Comparison of ENCODE assay signal across 8 cellular contexts in the genomic region with DNA sequence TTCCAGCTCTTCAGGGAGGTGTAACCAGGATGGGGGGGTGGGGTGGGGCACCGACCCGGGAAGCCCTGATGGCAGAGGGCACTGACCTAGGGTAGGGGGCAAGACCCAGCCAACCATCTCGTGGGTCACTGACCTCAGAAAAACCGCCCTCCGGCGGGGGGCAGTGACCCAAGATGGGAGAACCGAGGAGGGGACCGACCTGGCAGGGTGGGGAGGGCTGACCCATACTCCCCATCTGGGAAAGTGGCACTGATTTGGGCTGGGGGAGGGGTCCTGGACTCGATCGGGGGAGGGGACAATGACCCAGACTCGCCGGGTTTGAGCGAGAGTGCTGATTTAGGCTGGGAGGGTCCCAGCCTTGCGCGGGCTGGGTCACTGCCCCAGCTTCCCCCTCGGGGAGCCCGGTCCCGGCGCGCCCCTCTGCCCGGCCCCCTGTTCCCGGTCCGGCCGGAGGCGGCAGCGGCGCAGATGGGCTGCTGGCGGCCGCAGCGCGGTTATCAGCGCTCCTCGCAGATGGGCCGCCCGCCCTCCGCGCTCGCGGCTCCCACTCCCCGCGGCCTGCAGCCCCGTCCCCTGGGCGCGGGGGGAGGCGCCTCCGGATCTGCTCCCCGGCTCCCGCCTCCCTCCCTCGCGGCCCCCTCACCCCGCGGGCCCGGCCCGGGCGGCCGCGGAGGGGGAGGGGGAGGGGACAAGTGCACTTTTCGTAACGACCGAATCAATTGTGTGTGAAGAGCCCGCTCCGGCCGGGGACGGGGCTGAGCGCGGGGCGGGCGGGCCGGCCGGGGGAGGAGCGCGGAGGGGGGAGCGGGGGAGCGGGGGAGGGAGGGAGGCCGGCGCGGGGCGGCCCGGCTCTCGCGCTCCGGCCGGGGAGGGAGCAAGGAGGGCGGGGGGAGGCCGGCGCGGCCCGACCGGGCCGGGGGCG. TPM values are rescaled to one million over a fixed set of nuclear protein-coding genes. Genes with fewer than 3 reads are reported as not detected.
A peak's percentile ranks its signal among the peaks of the same experiment; 100 is the strongest.
DNase-seq lines count a peak whose midpoint lies in the region; ATAC-seq, FAIRE-seq and TF ChIP-seq lines count a peak whose summit lies in the region.

No MANE protein-coding gene starts in this region.

- no peaks in the 10 kb centered on the region for H3K79me1 ChIP-seq in neuronal stem cell (ENCODE audit: low read depth, low read length)

- no peak for DNase-seq in AG04449 (ENCODE audit: low read depth, low spot score)
- peak; percentile 36 for DNase-seq in H54 (ENCODE audit: insufficient read length, low spot score)
- peak; percentile 40 for DNase-seq in activated CD4-positive, alpha-beta memory T cell treated with anti-CD3 and anti-CD28 coated beads for 36 hours
- no peak for DNase-seq in esophagus squamous epithelium (lab: John Stamatoyannopoulos, UW)
- peak; percentile 67 for DNase-seq in neuronal stem cell (ENCODE audit: low spot score)
- DNase-seq in NCI-H2107 (lab: John Stamatoyannopoulos, UW), result no peak

- peak overlapping the region; percentile 39 for H3K4ac ChIP-seq in neuronal stem cell (ENCODE audit: low read length)

- ATAC-seq in HG03095 (IDR thresholded peaks at IDR 0.05; ENCODE audit: unreplicated experiment), result no peak
- no peak for ATAC-seq in GM21447 (IDR thresholded peaks at IDR 0.05; ENCODE audit: unreplicated experiment)

- H3K27ac Mint-ChIP-seq in activated CD4-positive, alpha-beta memory T cell treated with anti-CD3 and anti-CD28 coated beads for 36 hours, result no peak overlapping the region

- peak overlapping the region; percentile 61 for H2BK120ac ChIP-seq in neuronal stem cell (ENCODE audit: low read depth, low read length)

- POLR2A ChIA-PET in AG04449 (lab: Yijun Ruan, JAX), result no interaction called here
- POLR2A ChIA-PET in activated CD4-positive, alpha-beta memory T cell treated with anti-CD3 and anti-CD28 coated beads for 36 hours (lab: Charles Lee), result interaction anchor here (1.5 to 1.6 kb wide), 2 partner anchors 10 to 44 kb away, joined by 3 to 4 read pairs; no protein-coding TSS in a partner anchor

- H3K4me2 ChIP-seq in neuronal stem cell (ENCODE audit: insufficient read depth, low read length, poor library complexity, severe bottlenecking), result peak overlapping the region; percentile 95

- peak overlapping the region; percentile 65 for H3K9ac ChIP-seq in neuronal stem cell (ENCODE audit: low read depth, low read length, poor library complexity)

- H3K36me3 ChIP-seq in esophagus squamous epithelium (no peaks in the 10 kb centered on the region), neuronal stem cell (replicated peaks in 1 of 2; ENCODE audit: control insufficient read depth in 2 of 2, insufficient read depth in 2 of 2, low read length in 2 of 2) (no peaks in the 10 kb centered on the region)

- WGBS in esophagus squamous epithelium, 2 donors, result 13 to 52% methylated on average over 5 to 9 of the region's 91 CpGs
- no CpG with 5 or more reads among the region's 91 CpGs for WGBS in neuronal stem cell (ENCODE audit: extremely low coverage in 2 of 2, insufficient read length in 2 of 2, insufficient replicate concordance in 1 of 2), 2 donors

- H3K4me1 ChIP-seq in esophagus squamous epithelium (peaks cover 0 to 45% (median 30%) of the 10 kb centered on the region in 3 donors), neuronal stem cell (ENCODE audit: control insufficient read depth in 2 of 2, insufficient read depth in 1 of 2, low read depth in 1 of 2, low read length in 2 of 2) (peaks cover 23 to 26% of the 10 kb centered on the region in 2 donors)

- peak overlapping the region; percentile 34 for H4K91ac ChIP-seq in neuronal stem cell (ENCODE audit: low read depth, low read length, poor library complexity)

- TF ChIP-seq CTCF in AG04449 (IDR thresholded peaks at IDR 0.05; ENCODE audit: insufficient read depth, low read length, missing control alignments) (no peak), esophagus squamous epithelium (IDR thresholded peaks at IDR 0.05) (no peak)

- H3K4me1 Mint-ChIP-seq in activated CD4-positive, alpha-beta memory T cell treated with anti-CD3 and anti-CD28 coated beads for 36 hours (ENCODE audit: low read depth), result peaks cover 47% of the 10 kb centered on the region

- peak overlapping the region; percentile 62 for H3K23ac ChIP-seq in neuronal stem cell (ENCODE audit: low read depth, low read length, poor library complexity)

- no peak overlapping the region for H4K8ac ChIP-seq in neuronal stem cell (ENCODE audit: low read depth, low read length)

- peaks cover 3% of the 10 kb centered on the region for H3K27me3 Mint-ChIP-seq in activated CD4-positive, alpha-beta memory T cell treated with anti-CD3 and anti-CD28 coated beads for 36 hours

- no peak overlapping the region for H3K14ac ChIP-seq in neuronal stem cell (ENCODE audit: low read length)

- H3K9me3 ChIP-seq in esophagus squamous epithelium (no peaks in the 10 kb centered on the region), neuronal stem cell (replicated peaks in 1 of 2; ENCODE audit: control insufficient read depth in 2 of 2, insufficient read depth in 1 of 2, low read depth in 1 of 2, low read length in 2 of 2) (no peaks in the 10 kb centered on the region)

- H3K18ac ChIP-seq in neuronal stem cell (ENCODE audit: low read length), result peak overlapping the region; percentile 96

- peak overlapping the region; percentile 80 for H2BK12ac ChIP-seq in neuronal stem cell (ENCODE audit: low read length)

- no peak for FAIRE-seq in H54 (lab: Jason Lieb, UNC)

- peak overlapping the region; percentile 42 for H3K4me3 ChIP-seq in AG04449 (ENCODE audit: low read depth, low read length)
- peak overlapping the region; percentile 38 to 79 (median 54) for H3K4me3 ChIP-seq in esophagus squamous epithelium
- H3K4me3 ChIP-seq in neuronal stem cell (ENCODE audit: low read length in 2 of 2), result peak overlapping the region; percentile 68 to 77

- H3K27me3 ChIP-seq in esophagus squamous epithelium (peaks cover 0 to 72% (median 0%) of the 10 kb centered on the region in 4 donors), neuronal stem cell (ENCODE audit: control insufficient read depth in 3 of 3, insufficient read depth in 3 of 3, low read depth in 1 of 3, low read length in 3 of 3) (peaks cover 0 to 28% (median 17%) of the 10 kb centered on the region in 3 experiments)

- H2BK15ac ChIP-seq in neuronal stem cell (ENCODE audit: low read length), result peak overlapping the region; percentile 76

- peak overlapping the region; percentile 45 for H3K4me3 Mint-ChIP-seq in activated CD4-positive, alpha-beta memory T cell treated with anti-CD3 and anti-CD28 coated beads for 36 hours

- intact Hi-C loops in activated CD4-positive, alpha-beta memory T cell treated with anti-CD3 and anti-CD28 coated beads for 36 hours (cut with micrococcal nuclease), result loop anchor here (5.0 kb wide), 1 partner anchor 376 kb away; a partner anchor contains a TSS
- intact Hi-C loops in esophagus squamous epithelium (cut with DNase I), result no loop called here

- no peaks in the 10 kb centered on the region for H3K36me3 Mint-ChIP-seq in activated CD4-positive, alpha-beta memory T cell treated with anti-CD3 and anti-CD28 coated beads for 36 hours

- H2AK5ac ChIP-seq in neuronal stem cell (ENCODE audit: low read depth, low read length), result peak overlapping the region; percentile 96

- CTCF ChIA-PET in AG04449 (lab: Yijun Ruan, JAX), result interaction anchor here (1.3 kb wide), 1 partner anchor 70 kb away, joined by 4 read pairs; no protein-coding TSS in a partner anchor
- CTCF ChIA-PET in activated CD4-positive, alpha-beta memory T cell treated with anti-CD3 and anti-CD28 coated beads for 36 hours (lab: Charles Lee), result interaction anchor here (2.1 kb wide), 1 partner anchor 61 kb away, joined by 6 read pairs; no protein-coding TSS in a partner anchor

- peak overlapping the region; percentile 84 for H2BK5ac ChIP-seq in neuronal stem cell (ENCODE audit: low read length)

- H3K9me3 Mint-ChIP-seq in activated CD4-positive, alpha-beta memory T cell treated with anti-CD3 and anti-CD28 coated beads for 36 hours, result no peaks in the 10 kb centered on the region

- peak overlapping the region; percentile 92 for H2AFZ ChIP-seq in neuronal stem cell (ENCODE audit: low read length)

- no peak for TF ChIP-seq POLR2A in H54 (IDR thresholded peaks at IDR 0.05; ENCODE audit: low read depth, low read length)
- no peak for TF ChIP-seq POLR2A in esophagus squamous epithelium (IDR thresholded peaks at IDR 0.05)

- H3K27ac ChIP-seq in esophagus squamous epithelium (peak overlapping the region in 3 of 4 donors; percentile 30 to 61 (median 55)), neuronal stem cell (replicated peaks; ENCODE audit: low read length) (peak overlapping the region; percentile 49)

RNA-seq across cellular contexts. Expression of a gene that starts 2.2 kb away (rescaled TPM):
- 10 to 100 TPM; 21.8 to 22.1 TPM for total RNA-seq in activated CD4-positive, alpha-beta memory T cell treated with anti-CD3 and anti-CD28 coated beads for 36 hours
- 1 to 10 TPM; 1.5 to 5.1 (median 3.0) TPM for total RNA-seq in esophagus squamous epithelium
- 27.2 TPM for polyA plus RNA-seq in neuronal stem cell (2013, experiment 1 of 2)
- polyA plus RNA-seq in neuronal stem cell (2013, experiment 2 of 2), result 27.3 TPM

Comparison
In these comparisons a context has a peak if more than half of its experiments do, and no peak if none do; other contexts are left out.
1. DNase-seq: peak in H54 (single experiment), activated CD4-positive, alpha-beta memory T cell treated with anti-CD3 and anti-CD28 coated beads for 36 hours (single experiment) and neuronal stem cell (single experiment); none in AG04449 (single experiment), esophagus squamous epithelium (single experiment) and NCI-H2107 (single experiment).
2. Peak in every context shown above with its lines, with median percentiles within 50 percentile points of each other: H3K4me3 ChIP-seq.